Comparison of ENCODE assay signal across 22 cellular contexts in the genomic region with DNA sequence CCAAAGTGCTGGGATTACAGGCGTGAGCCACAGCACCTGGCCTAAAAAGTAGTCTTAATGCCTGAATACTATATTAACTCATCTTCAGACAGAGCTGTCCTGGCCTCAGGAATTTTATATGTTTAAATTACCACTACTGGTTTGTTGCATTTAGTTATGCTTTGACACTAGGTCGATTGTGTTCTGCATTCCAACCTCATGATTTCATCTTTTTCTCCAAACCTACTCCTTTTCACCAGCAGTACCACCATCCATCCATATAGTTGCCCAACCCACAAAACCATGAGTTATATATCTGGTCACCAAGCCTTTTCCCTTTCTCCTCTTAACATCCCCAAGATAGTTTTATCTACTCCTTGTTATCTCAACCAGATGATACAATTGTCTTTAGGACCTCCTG. TPM values are rescaled to one million over a fixed set of nuclear protein-coding genes. Genes with fewer than 3 reads are reported as not detected.
A peak's percentile ranks its signal among the peaks of the same experiment; 100 is the strongest.
DNase-seq lines count a peak whose midpoint lies in the region; ATAC-seq, FAIRE-seq and TF ChIP-seq lines count a peak whose summit lies in the region.
"Had no signal": no experiment of that assay in that cellular context is flagged by ENCODE, and none has a peak within 500 bp of the region (broad histone marks: within the 10 kb centered on the region; RNA-seq: fewer than 3 reads in every experiment).

No MANE protein-coding gene starts in this region.

- FAIRE-seq in urothelium cell line (lab: Jason Lieb, UNC) = no peak
- FAIRE-seq: GM19239 had no signal

- TF ChIP-seq CTCF in testis (IDR thresholded peaks at IDR 0.05) = no peak

- TF ChIP-seq POLR2A in testis (IDR thresholded peaks at IDR 0.05) = no peak

- no peaks in the 10 kb centered on the region for H3K36me3 ChIP-seq in testis (ENCODE audit: low read depth, missing control alignments)
- H3K36me3 ChIP-seq: SJCRH30 had no signal

- no peak for ATAC-seq in GM19463 (IDR thresholded peaks at IDR 0.05; ENCODE audit: unreplicated experiment)
- ATAC-seq: Panc1, T-cell had no signal

- intact Hi-C loops in testis (cut with DNase I; ENCODE audit: low total_unique reads) = no loop called here

- H3K27ac ChIP-seq in testis = no peak overlapping the region
- H3K27ac ChIP-seq: SJCRH30 had no signal

- WGBS in testis, 2 donors = 78 to 84% methylated on average over 2 of the region's 2 CpGs

- H3K9me3 ChIP-seq in testis = no peaks in the 10 kb centered on the region
- H3K9me3 ChIP-seq: SJCRH30 had no signal

- DNase-seq in EL = peak; percentile 23
- DNase-seq in M059J (ENCODE audit: low read depth) = peak; percentile 11
- peak; percentile 50 for DNase-seq in glomerular visceral epithelial cell (ENCODE audit: extremely low spot score)
- DNase-seq in urothelium cell line (ENCODE audit: low spot score) = peak; percentile 28
- DNase-seq in testis = no peak
- DNase-seq in cerebellar nuclear complex (lab: John Stamatoyannopoulos, UW) = no peak
- DNase-seq: CD4-positive, CD25-positive, alpha-beta regulatory T cell; COR-L47; GDM1; KG1; NCI-H1092 treated with DMSO at 0.1 percent for 48 hours; NCI-H146; NCI-H2029; NCI-H2227 treated with DMSO at 0.1 percent for 48 hours; NCI-H524; NCI-H774; NK-92 treated with Interleukin-12 subunit alpha and Interleukin-12 subunit beta, amount 100 ng/mL, for 24 hours; T-cell had no signal

- H3K4me1 ChIP-seq in testis = no peaks in the 10 kb centered on the region
- H3K4me1 ChIP-seq: SJCRH30 had no signal

- no peaks in the 10 kb centered on the region for H3K27me3 ChIP-seq in testis
- H3K27me3 ChIP-seq: SJCRH30 had no signal

- H3K4me3 ChIP-seq in testis = no peak overlapping the region
- H3K4me3 ChIP-seq: SJCRH30 had no signal

RNA-seq across cellular contexts. Expression of gene FMO5, which starts 22.6 kb away (rescaled TPM):
- 0.54 TPM in 2 replicates for total RNA-seq in M059J (2014; rRNA removed; shearing (Covaris generic))
- total RNA-seq in testis = 1 to 10 TPM; 6.4 to 9.8 TPM
- polyA plus RNA-seq in testis (ENCODE audit: insufficient read depth, low read depth, low replicate concordance) = 11.0 TPM
- total RNA-seq: SJCRH30 had no signal

RNA-seq across cellular contexts. Expression of gene PRKAB2, which starts 30.3 kb away (rescaled TPM):
- total RNA-seq in M059J (2014; rRNA removed; shearing (Covaris generic)) = 6.7 and 18.2 TPM in 2 replicates
- total RNA-seq in testis = 10 to 100 TPM; 14.6 to 20.7 TPM
- polyA plus RNA-seq in testis (ENCODE audit: insufficient read depth, low read depth, low replicate concordance) = 15.5 TPM

RNA-seq across cellular contexts. Expression of gene CHD1L, which starts 39.9 kb away (rescaled TPM):
- 20.3 and 25.8 TPM in 2 replicates for total RNA-seq in M059J (2014; rRNA removed; shearing (Covaris generic))
- 10 to 100 TPM; 29.7 to 43.9 TPM for total RNA-seq in testis
- 50.9 TPM for polyA plus RNA-seq in testis (ENCODE audit: insufficient read depth, low read depth, low replicate concordance)

Comparison
In these comparisons a context has a peak if more than half of its experiments do, and no peak if none do; other contexts are left out.
1. DNase-seq: peak in EL (single experiment), M059J (single experiment), glomerular visceral epithelial cell (single experiment) and urothelium cell line (single experiment); none in testis (single experiment) and cerebellar nuclear complex (0 of 2).